ENCODE assay signal across 12 cellular contexts in genomic region chr13:74015137-74015536, GRCh38.
DNase-seq lines count a peak whose midpoint lies in the region; ATAC-seq and TF ChIP-seq lines count a peak whose summit lies in the region.
"Had no signal": no experiment of that assay in that cellular context is flagged by ENCODE, and none has a peak within 500 bp of the region (broad histone marks: within the 10 kb centered on the region; RNA-seq: fewer than 3 reads in every experiment).

No MANE protein-coding gene starts in this region.

- RAD21 ChIA-PET in HCT116 (lab: Charles Lee; ENCODE audit: low non-redundant PET in 1 of 2, low total read pairs in 2 of 2, uncharacterized antibody in 2 of 2, unreplicated experiment in 2 of 2), result no interaction called here

- H3K79me2 ChIP-seq in DND-41 (ENCODE audit: insufficient read depth, low read length) (peaks cover 99% of the 10 kb centered on the region), HCT116 (ENCODE audit: insufficient read depth, low read length) (no peaks in the 10 kb centered on the region), PC-3 (ENCODE audit: low read length) (no peaks in the 10 kb centered on the region)

- H3K27ac Mint-ChIP-seq in T-helper 2 cell treated with Interferon-gamma antibody and Interleukin-4, amounts not matched to agents 5 μg/mL and 100 μg/mL, for 36 hours, result no peak overlapping the region

- peaks cover 8% of the 10 kb centered on the region for H3K4me1 Mint-ChIP-seq in T-helper 2 cell treated with Interferon-gamma antibody and Interleukin-4, amounts not matched to agents 5 μg/mL and 100 μg/mL, for 36 hours (ENCODE audit: low read depth)

- TF ChIP-seq POLR2A in HCT116 (IDR thresholded peaks at IDR 0.05; ENCODE audit: borderline replicate concordance, extremely low read depth, insufficient read depth, insufficient read length), result no peak

- ATAC-seq in DND-41 (ENCODE audit: insufficient read depth, low read depth), result peak; percentile 55; the same call in 2 of the 3 replicates
- peak; percentile 81 for ATAC-seq in HCT116
- ATAC-seq in PC-3, result peak; percentile 76
- ATAC-seq: left lung had no signal

- CTCF ChIA-PET in HCT116 (lab: Charles Lee) (no interaction called here), PC-3 (lab: Charles Lee) (no interaction called here)

- intact Hi-C loops in HCT116 (cut with micrococcal nuclease) (no loop called here), PC-3 (cut with micrococcal nuclease) (no loop called here)

- POLR2A ChIA-PET in HCT116 (lab: Charles Lee) (no interaction called here), PC-3 (lab: Charles Lee; ENCODE audit: unreplicated experiment) (no interaction called here)

- H3K27ac ChIP-seq in DND-41 (ENCODE audit: low read length) (no peak overlapping the region), HCT116 (ENCODE audit: low read depth, low read length) (no peak overlapping the region), PC-3 (ENCODE audit: low read length) (no peak overlapping the region)
- H3K27ac ChIP-seq: left lung, skin epidermis had no signal

- H4K20me1 ChIP-seq in DND-41 (ENCODE audit: insufficient read depth, low read length), result peaks cover 9% of the 10 kb centered on the region; the same call in 1 of the 2 replicates
- H4K20me1 ChIP-seq in HCT116 (ENCODE audit: insufficient read depth), result no peaks in the 10 kb centered on the region
- no peaks in the 10 kb centered on the region for H4K20me1 ChIP-seq in PC-3 (ENCODE audit: low read length)

- H3K36me3 Mint-ChIP-seq in T-helper 2 cell treated with Interferon-gamma antibody and Interleukin-4, amounts not matched to agents 5 μg/mL and 100 μg/mL, for 36 hours (ENCODE audit: low read depth), result peaks cover 3% of the 10 kb centered on the region

- DNase-seq in DND-41, result no peak
- DNase-seq in HCT116 (ENCODE audit: low read depth, low spot score), result no peak
- DNase-seq in PC-3, result peak; percentile 59
- peak; percentile 40 for DNase-seq in iris pigment epithelial cell (ENCODE audit: low read depth)
- no peak for DNase-seq in NCI-H345 (lab: John Stamatoyannopoulos, UW)
- DNase-seq in T-helper 2 cell treated with Interferon-gamma antibody and Interleukin-4, amounts not matched to agents 5 μg/mL and 100 μg/mL, for 36 hours (ENCODE audit: low spot score), result no peak
- DNase-seq in SIG-M5 treated with dmso at 0.1 percent for 504 hours (lab: John Stamatoyannopoulos, UW; ENCODE audit: unreplicated experiment), result no peak
- DNase-seq in HAP-1 (ENCODE audit: low spot score in 2 of 2), result no peak
- DNase-seq: activated effector memory CD4-positive, alpha-beta T cell treated with anti-CD3 and anti-CD28 coated beads, Interleukin-2, amount 50 U/mL, for 16 hours; left lung; stimulated activated naive CD4-positive, alpha-beta T cell had no signal

- BruUV-seq in HCT116 (replicated peaks; lab: Mats Ljungman, UMichigan), result no TSS peak
- no TSS peak for BruUV-seq in PC-3 (replicated peaks; lab: Mats Ljungman, UMichigan)

- no peak overlapping the region for H3K4me3 Mint-ChIP-seq in T-helper 2 cell treated with Interferon-gamma antibody and Interleukin-4, amounts not matched to agents 5 μg/mL and 100 μg/mL, for 36 hours

- in situ Hi-C loops in HAP-1 (cut with MboI; ENCODE audit: low sequenced_read_pairs), result no loop called here

- H3K9ac ChIP-seq in DND-41 (ENCODE audit: low read depth, low read length) (no peak overlapping the region), HCT116 (ENCODE audit: low read length) (no peak overlapping the region), PC-3 (ENCODE audit: low read length) (no peak overlapping the region)

- H3K4me3 ChIP-seq in DND-41 (ENCODE audit: low read depth in 1 of 2, low read length in 2 of 2) (no peak overlapping the region), HCT116 (replicated peaks in 1 of 2; ENCODE audit: low read depth in 1 of 2, low read length in 2 of 2) (no peak overlapping the region), PC-3 (ENCODE audit: low read length) (no peak overlapping the region), HAP-1 (no peak overlapping the region)
- H3K4me3 ChIP-seq: left lung, skin epidermis had no signal

- H3K4me2 ChIP-seq in DND-41 (ENCODE audit: insufficient read depth, low read length) (no peak overlapping the region), HCT116 (ENCODE audit: low read length) (no peak overlapping the region), PC-3 (ENCODE audit: low read length) (no peak overlapping the region)

- H3K9me3 ChIP-seq in DND-41 (ENCODE audit: insufficient read depth, low read length, severe bottlenecking) (no peaks in the 10 kb centered on the region), HCT116 (ENCODE audit: control insufficient read depth in 1 of 2, insufficient read depth in 1 of 2, low read depth in 1 of 2, low read length in 2 of 2) (no peaks in the 10 kb centered on the region), PC-3 (ENCODE audit: low read length) (no peaks in the 10 kb centered on the region), HAP-1 (no peaks in the 10 kb centered on the region)
- H3K9me3 ChIP-seq: left lung had no signal

- TF ChIP-seq CTCF in DND-41 (IDR thresholded peaks at IDR 0.05; ENCODE audit: borderline replicate concordance, extremely low read depth, low read length, poor library complexity, severe bottlenecking), result peak; percentile 46
- TF ChIP-seq CTCF in HCT116 (IDR thresholded peaks at IDR 0.05 in 2 of 3, conservative IDR thresholded peaks at IDR 0.05 in 1 of 3; ENCODE audit: borderline replicate concordance in 1 of 3, insufficient read depth in 1 of 3, low read depth in 2 of 3, low read length in 2 of 3), result peak in 2 of 3 experiments; percentile 31 to 46; a peak in 3 of 6 replicates
- peak; percentile 50; the same call in 1 of the 2 replicates for TF ChIP-seq CTCF in PC-3 (conservative IDR thresholded peaks at IDR 0.05; ENCODE audit: low read depth, low read length)

- no peak overlapping the region for H2AFZ ChIP-seq in DND-41 (ENCODE audit: low read depth, low read length)
- H2AFZ ChIP-seq in HCT116 (ENCODE audit: low read depth, low read length, poor library complexity, severe bottlenecking), result no peak overlapping the region
- no peak overlapping the region for H2AFZ ChIP-seq in PC-3 (ENCODE audit: low read length)

- H3K36me3 ChIP-seq in DND-41 (ENCODE audit: insufficient read depth, low read length) (peaks cover 3% of the 10 kb centered on the region; the same call in 1 of the 2 replicates), HCT116 (ENCODE audit: control insufficient read depth in 1 of 2, insufficient read depth in 2 of 2, low read length in 2 of 2) (no peaks in the 10 kb centered on the region), PC-3 (ENCODE audit: low read depth, low read length) (no peaks in the 10 kb centered on the region), HAP-1 (replicated peaks) (no peaks in the 10 kb centered on the region)
- H3K36me3 ChIP-seq: left lung had no signal

- H3K4me1 ChIP-seq in DND-41 (ENCODE audit: insufficient read depth, low read length) (peaks cover 23% of the 10 kb centered on the region), HCT116 (ENCODE audit: control insufficient read depth in 1 of 2, insufficient read depth in 2 of 2, low read length in 2 of 2) (no peaks in the 10 kb centered on the region), PC-3 (ENCODE audit: insufficient read depth, low read length) (no peaks in the 10 kb centered on the region), HAP-1 (no peaks in the 10 kb centered on the region)
- H3K4me1 ChIP-seq: left lung had no signal

- TF ChIP-seq RAD21 in HCT116 (IDR thresholded peaks at IDR 0.05; ENCODE audit: low read depth), result no peak

- no peaks in the 10 kb centered on the region for H3F3A ChIP-seq in PC-3 (ENCODE audit: low read length, unreplicated experiment)

- no peaks in the 10 kb centered on the region for H3K27me3 Mint-ChIP-seq in T-helper 2 cell treated with Interferon-gamma antibody and Interleukin-4, amounts not matched to agents 5 μg/mL and 100 μg/mL, for 36 hours (ENCODE audit: low read depth)

- no peaks in the 10 kb centered on the region for H3K9me3 Mint-ChIP-seq in T-helper 2 cell treated with Interferon-gamma antibody and Interleukin-4, amounts not matched to agents 5 μg/mL and 100 μg/mL, for 36 hours

- no peaks in the 10 kb centered on the region for H3K9me2 ChIP-seq in HCT116 (ENCODE audit: insufficient read depth)
- no peaks in the 10 kb centered on the region for H3K9me2 ChIP-seq in PC-3 (replicated peaks; ENCODE audit: low read length)

- H3K27me3 ChIP-seq in DND-41 (ENCODE audit: insufficient read depth, low read length, poor library complexity), result no peaks in the 10 kb centered on the region
- H3K27me3 ChIP-seq in HCT116 (ENCODE audit: insufficient read depth, low read length), result no peaks in the 10 kb centered on the region
- H3K27me3 ChIP-seq in PC-3 (ENCODE audit: low read length), result no peaks in the 10 kb centered on the region
- no peaks in the 10 kb centered on the region for H3K27me3 ChIP-seq in HAP-1 (ENCODE audit: low read depth)
- H3K27me3 ChIP-seq: left lung had no signal

TF ChIP-seq in HCT116, 20 proteins besides CTCF, POLR2A, EP300 and RAD21:
- TF ChIP-seq ELF1 (IDR thresholded peaks at IDR 0.05; ENCODE audit: borderline replicate concordance, low read depth) (no peak), JUND (IDR thresholded peaks at IDR 0.05) (no peak)

Comparison
In these comparisons a context has a peak if more than half of its experiments do, and no peak if none do; other contexts are left out.
1. DNase-seq: peak in PC-3 (single experiment) and iris pigment epithelial cell (single experiment); none in DND-41 (single experiment), HCT116 (single experiment), NCI-H345 (single experiment), T-helper 2 cell treated with Interferon-gamma antibody and Interleukin-4, amounts not matched to agents 5 μg/mL and 100 μg/mL, for 36 hours (single experiment), SIG-M5 treated with dmso at 0.1 percent for 504 hours (single experiment) and HAP-1 (0 of 2).
2. Peak in every context shown above with its lines, with median percentiles within 50 percentile points of each other: ATAC-seq and CTCF ChIP-seq.